ENCODE assay signal across 15 cellular contexts in the genomic region with DNA sequence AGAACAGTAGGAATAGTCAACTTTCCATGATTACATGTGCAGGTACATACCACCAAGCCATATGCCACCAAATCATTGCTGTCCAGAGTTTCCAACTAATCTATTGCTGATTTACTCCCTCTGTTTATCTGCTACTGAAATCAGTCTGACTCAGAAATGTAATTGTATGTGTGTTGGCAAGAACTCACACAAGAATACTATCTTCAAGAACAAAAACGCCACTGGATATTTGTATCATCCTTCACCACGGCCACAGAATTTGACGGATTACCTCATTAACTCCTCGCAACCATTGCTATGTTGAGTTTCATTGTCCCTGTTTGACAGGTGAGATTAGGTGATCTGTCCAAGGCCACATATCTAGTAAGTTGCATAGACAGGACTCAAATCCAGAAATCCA.
"Had no signal": no experiment of that assay in that cellular context is flagged by ENCODE, and none has a peak within 500 bp of the region (broad histone marks: within the 10 kb centered on the region; RNA-seq: fewer than 3 reads in every experiment).

No MANE protein-coding gene starts in this region.

- ATAC-seq: effector memory CD8-positive, alpha-beta T cell; left colon had no signal

- H3K27ac ChIP-seq: epithelial cell of prostate, skin epidermis, tibial nerve had no signal

- H3K36me3 ChIP-seq: tibial nerve had no signal

- H3K27me3 ChIP-seq: tibial nerve had no signal

- H3K4me3 ChIP-seq: skin epidermis, tibial nerve had no signal

- DNase-seq: activated CD4-positive, CD25-positive, alpha-beta regulatory T cell treated with anti-CD3 and anti-CD28 coated beads, Interleukin-2, amount 50 U/mL, for 72 hours; activated CD8-positive, alpha-beta memory T cell treated with anti-CD3 and anti-CD28 coated beads, Interleukin-2, amount 10 ng/mL, durations not matched to agents 7 days and 5 days; activated gamma-delta T cell; activated T-cell treated with anti-CD3 and anti-CD28 coated beads, Interleukin-2, amount 50 U/mL, for 1 hour; dermis blood vessel endothelial cell; effector memory CD8-positive, alpha-beta T cell; left colon; midbrain; naive B cell; stimulated activated CD4-positive, alpha-beta T cell treated with anti-CD3 and anti-CD28 coated beads, Interleukin-15, amount 100 ng/mL, for 24 hours; stimulated activated CD4-positive, alpha-beta T cell treated with anti-CD3 and anti-CD28 coated beads, Interleukin-4, amount 100 ng/mL, for 1 hour; stimulated activated naive CD4-positive, alpha-beta T cell had no signal

- H3K9me3 ChIP-seq: tibial nerve had no signal
